Comparison of ENCODE assay signal across 30 cellular contexts in genomic region chr9:134726722-134727034, GRCh38.
"Had no signal": no experiment of that assay in that cellular context is flagged by ENCODE, and none has a peak within 500 bp of the region (broad histone marks: within the 10 kb centered on the region; RNA-seq: fewer than 3 reads in every experiment).

No MANE protein-coding gene starts in this region.

- H3K4me3 Mint-ChIP-seq: immature natural killer cell; naive thymus-derived CD8-positive, alpha-beta T cell; nephron; neural crest cell; stimulated activated memory B cell treated with anti-CD40 and anti-IgM and Interleukin-4, amounts not matched to agents 10 μg/mL and 1 μg/mL and 100 μg/mL, for 72 hours; stimulated activated naive CD8-positive, alpha-beta T cell treated with anti-CD3 and anti-CD28 coated beads, Interleukin-15, amount 100 ng/mL, for 72 hours had no signal

- H3K27me3 ChIP-seq: pancreas, testis, thyroid gland, transverse colon, upper lobe of left lung had no signal

- H3K4me1 ChIP-seq: left lung, lower lobe of right lung, pancreas, prostate gland, testis, thyroid gland, upper lobe of left lung had no signal

- ATAC-seq: left colon; left lung; lower lobe of right lung; naive thymus-derived CD8-positive, alpha-beta T cell; pancreas; right cardiac atrium; sciatic nerve; stimulated activated memory B cell treated with anti-CD40 and anti-IgM and Interleukin-4, amounts not matched to agents 10 μg/mL and 1 μg/mL and 100 μg/mL, for 72 hours; stimulated activated naive CD8-positive, alpha-beta T cell treated with anti-CD3 and anti-CD28 coated beads, Interleukin-15, amount 100 ng/mL, for 72 hours had no signal

- H3K4me3 ChIP-seq: left lung, lower lobe of right lung, pancreas, prostate gland, skin epidermis, spleen, testis, thyroid gland, transverse colon, upper lobe of left lung had no signal

- DNase-seq: hypothalamus; immature natural killer cell; left colon; left lung; lower lobe of right lung; mammary epithelial cell; mesenchymal stem cell; naive thymus-derived CD8-positive, alpha-beta T cell; nucleus accumbens; posterior cingulate gyrus; retina; spleen; stimulated activated CD4-positive, alpha-beta T cell treated with anti-CD3 and anti-CD28 coated beads, Interleukin-4, amount 100 ng/mL, for 24 hours; stimulated activated CD8-positive, alpha-beta memory T cell treated with anti-CD3 and anti-CD28 coated beads, Interleukin-4, amount 100 ng/mL, for 48 hours; stimulated activated naive CD4-positive, alpha-beta T cell treated with Interleukin-2 at 50 U/mL for 16 hours; stimulated activated naive CD8-positive, alpha-beta T cell treated with anti-CD3 and anti-CD28 coated beads, Interleukin-15, amount 100 ng/mL, for 72 hours; testis; thyroid gland; transverse colon; upper lobe of left lung had no signal

- H3K36me3 ChIP-seq: pancreas, prostate gland, thyroid gland, transverse colon, upper lobe of left lung had no signal

- H3K27ac Mint-ChIP-seq: immature natural killer cell; naive thymus-derived CD8-positive, alpha-beta T cell; nephron; stimulated activated memory B cell treated with anti-CD40 and anti-IgM and Interleukin-4, amounts not matched to agents 10 μg/mL and 1 μg/mL and 100 μg/mL, for 72 hours; stimulated activated naive CD8-positive, alpha-beta T cell treated with anti-CD3 and anti-CD28 coated beads, Interleukin-15, amount 100 ng/mL, for 72 hours had no signal

- H3K9me3 ChIP-seq: left lung, lower lobe of right lung, pancreas, prostate gland, spleen, testis, thyroid gland, transverse colon, upper lobe of left lung had no signal

- H3K27ac ChIP-seq: left lung, lower lobe of right lung, pancreas, prostate gland, skin epidermis, spleen, testis, thyroid gland, transverse colon, upper lobe of left lung had no signal

- FAIRE-seq: islet of Langerhans, kidney, pancreas had no signal

- H3K4me1 Mint-ChIP-seq: neural crest cell; stimulated activated memory B cell treated with anti-CD40 and anti-IgM and Interleukin-4, amounts not matched to agents 10 μg/mL and 1 μg/mL and 100 μg/mL, for 72 hours had no signal

- H3K36me3 Mint-ChIP-seq: immature natural killer cell; naive thymus-derived CD8-positive, alpha-beta T cell; stimulated activated memory B cell treated with anti-CD40 and anti-IgM and Interleukin-4, amounts not matched to agents 10 μg/mL and 1 μg/mL and 100 μg/mL, for 72 hours had no signal

- H3K9me3 Mint-ChIP-seq: immature natural killer cell; naive thymus-derived CD8-positive, alpha-beta T cell; nephron; neural crest cell had no signal
